In the genomic region with DNA sequence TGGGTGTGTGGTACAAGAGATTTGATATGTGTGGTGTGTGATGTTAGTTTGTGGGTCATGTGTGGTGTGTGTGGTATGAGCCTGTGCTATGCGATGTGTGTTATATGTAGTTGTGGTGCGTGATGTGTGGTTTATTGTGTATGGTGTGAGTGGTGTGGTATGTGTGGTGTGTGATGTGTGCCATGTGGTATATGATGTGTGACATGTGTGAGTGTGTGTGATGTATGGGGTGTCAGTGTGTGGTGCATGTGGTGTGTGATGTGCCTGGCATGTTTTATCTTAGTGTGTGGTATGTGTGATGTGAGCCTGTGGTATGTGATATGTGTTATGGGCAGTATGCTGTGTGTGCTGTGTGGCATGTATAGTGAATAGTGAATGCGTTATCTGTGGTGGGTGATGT, we compare ENCODE assay signal across 9 cellular contexts.
"Had no signal": no experiment of that assay in that cellular context is flagged by ENCODE, and none has a peak within 500 bp of the region (broad histone marks: within the 10 kb centered on the region; RNA-seq: fewer than 3 reads in every experiment).

No MANE protein-coding gene starts in this region.

- H3K4me3 ChIP-seq: GM23248 had no signal

- H2AFZ ChIP-seq: GM23248 had no signal

- H3K9ac ChIP-seq: GM23248, KMS-11 had no signal

- DNase-seq: GM23248, GOT3, H9, HCEC 1CT, HFFc6, KBM-7 had no signal

- H3K4me2 ChIP-seq: KMS-11 had no signal

- FAIRE-seq: H54 had no signal

- H3K27ac ChIP-seq: GM23248, HL-60, KMS-11 had no signal
